ENCODE assay signal across 8 cellular contexts in the genomic region with DNA sequence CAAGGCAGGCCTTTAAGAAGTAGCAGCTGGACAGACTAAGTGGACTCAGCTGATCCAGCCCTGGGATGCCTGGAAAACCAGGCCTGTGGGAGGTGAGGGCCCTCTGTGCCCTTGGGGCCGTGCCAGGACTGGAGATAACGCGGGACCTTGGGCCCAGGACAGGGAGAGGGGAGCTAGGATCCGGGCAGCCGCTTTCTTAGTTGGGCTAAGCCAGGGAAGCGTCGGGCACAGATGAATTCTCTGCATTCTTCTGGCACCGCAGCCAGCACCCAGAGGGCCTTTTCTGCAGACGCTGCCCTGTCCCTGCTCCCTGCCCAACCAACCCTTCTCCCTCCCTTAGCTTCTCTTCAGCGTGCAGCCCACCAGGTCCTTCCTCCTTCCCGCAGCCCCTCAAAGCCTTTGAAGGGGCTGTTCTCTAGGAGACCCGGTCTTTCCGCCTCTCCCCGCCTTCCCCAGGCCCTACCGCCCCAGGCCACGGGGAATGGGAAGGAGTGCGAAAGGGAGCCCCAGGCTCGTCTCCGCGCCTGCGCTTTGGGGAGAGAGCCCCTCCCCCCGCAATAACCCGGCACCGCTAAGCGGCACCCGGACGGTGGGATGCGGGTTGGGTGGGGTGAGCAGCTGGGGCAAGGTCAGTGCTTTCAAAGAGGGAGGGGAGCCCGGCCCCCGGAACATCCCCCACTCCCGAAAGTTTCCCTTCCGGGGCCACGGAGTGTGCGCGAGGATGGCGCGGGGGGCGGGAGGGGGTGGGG. TPM values are rescaled to one million over a fixed set of nuclear protein-coding genes. Genes with fewer than 3 reads are reported as not detected.
DNase-seq lines count a peak whose midpoint lies in the region.

No MANE protein-coding gene starts in this region.

- H3K27ac ChIP-seq in esophagus (ENCODE audit: low read depth in 2 of 2, low read length in 1 of 2) (peak overlapping the region; percentile 56 to 79), subcutaneous abdominal adipose tissue (ENCODE audit: low read depth, low read length) (peak overlapping the region; percentile 91)

- H3K36me3 ChIP-seq in esophagus (ENCODE audit: control insufficient read depth in 2 of 2, insufficient read depth in 2 of 2, low read length in 1 of 2) (no peaks in the 10 kb centered on the region), subcutaneous abdominal adipose tissue (ENCODE audit: control insufficient read depth in 5 of 5, insufficient read depth in 5 of 5, low read length in 5 of 5) (peaks cover 0 to 12% (median 0%) of the 10 kb centered on the region in 5 donors)

- WGBS in esophagus, 2 donors, result 2 to 3% methylated on average over 33 to 38 of the region's 38 CpGs

- DNase-seq in Caki2 (ENCODE audit: low read depth) (peak; percentile 63), H4 (ENCODE audit: low spot score) (peak; percentile 38), NCI-H524 treated with DMSO at 0.1 percent for 48 hours (lab: John Stamatoyannopoulos, UW) (peak; percentile 22), mucosa of gallbladder (ENCODE audit: low spot score) (peak; percentile 46), GM19240 (ENCODE audit: insufficient read length, low spot score) (no peak)
- peak; percentile 59 for DNase-seq in activated T-cell treated with anti-CD3 and anti-CD28 coated beads, Interleukin-2, amount 50 U/mL, for 1 hour

- H3K9me3 ChIP-seq in esophagus (ENCODE audit: control insufficient read depth in 2 of 2, insufficient read depth in 1 of 2, low read depth in 1 of 2, low read length in 1 of 2) (no peaks in the 10 kb centered on the region), subcutaneous abdominal adipose tissue (ENCODE audit: control insufficient read depth in 5 of 5, low read length in 5 of 5) (no peaks in the 10 kb centered on the region)

- H3K4me1 ChIP-seq in esophagus (ENCODE audit: control insufficient read depth in 2 of 2, insufficient read depth in 2 of 2, low read length in 1 of 2) (peaks cover 2 to 12% of the 10 kb centered on the region in 2 donors), subcutaneous abdominal adipose tissue (ENCODE audit: control insufficient read depth in 5 of 5, insufficient read depth in 5 of 5, low read length in 5 of 5) (peaks cover 13 to 58% (median 53%) of the 10 kb centered on the region in 5 donors)

- in situ Hi-C loops in Caki2 (cut with HindIII; ENCODE audit: low pct_unique_long_range_greater_than_20kb, low sequenced_read_pairs), result no loop called here

- H3K4me3 ChIP-seq in esophagus (ENCODE audit: low read depth in 1 of 2, low read length in 2 of 2) (peak overlapping the region; percentile 55 to 71), subcutaneous abdominal adipose tissue (ENCODE audit: low read depth in 1 of 5, low read length in 5 of 5) (peak overlapping the region; percentile 69 to 88 (median 84))

- H3K9ac ChIP-seq in subcutaneous abdominal adipose tissue (ENCODE audit: low read length in 5 of 5), result peak overlapping the region in 4 of 5 donors; percentile 49 to 81 (median 77)

- no peaks in the 10 kb centered on the region for H3K27me3 ChIP-seq in esophagus (ENCODE audit: control insufficient read depth in 1 of 2, insufficient read depth in 2 of 2, low read length in 2 of 2)
- no peaks in the 10 kb centered on the region for H3K27me3 ChIP-seq in subcutaneous abdominal adipose tissue (ENCODE audit: control insufficient read depth in 5 of 5, insufficient read depth in 4 of 5, low read length in 5 of 5)

RNA-seq across cellular contexts. Expression of gene NCKAP5L, which starts 0.7 kb away (rescaled TPM):
- total RNA-seq in Caki2 (2014; rRNA removed; shearing (Covaris generic); ENCODE audit: low replicate concordance), result 5.8 and 7.5 TPM in 2 replicates
- total RNA-seq in H4 (2014; rRNA removed; shearing (Covaris generic)), result 4.9 and 8.9 TPM in 2 replicates
- polyA plus RNA-seq in esophagus, result 1 to 10 TPM; 3.1 to 8.4 TPM
- 22.0 TPM for total RNA-seq in mucosa of gallbladder

RNA-seq across cellular contexts. Expression of gene BCDIN3D, which starts 15.4 kb away (rescaled TPM):
- 3.2 and 3.4 TPM in 2 replicates for total RNA-seq in Caki2 (2014; rRNA removed; shearing (Covaris generic); ENCODE audit: low replicate concordance)
- total RNA-seq in H4 (2014; rRNA removed; shearing (Covaris generic)), result 4.9 and 6.4 TPM in 2 replicates
- polyA plus RNA-seq in esophagus, result 1 to 10 TPM; 2.3 to 2.6 TPM
- 6.0 TPM for total RNA-seq in mucosa of gallbladder
